In the genomic region with DNA sequence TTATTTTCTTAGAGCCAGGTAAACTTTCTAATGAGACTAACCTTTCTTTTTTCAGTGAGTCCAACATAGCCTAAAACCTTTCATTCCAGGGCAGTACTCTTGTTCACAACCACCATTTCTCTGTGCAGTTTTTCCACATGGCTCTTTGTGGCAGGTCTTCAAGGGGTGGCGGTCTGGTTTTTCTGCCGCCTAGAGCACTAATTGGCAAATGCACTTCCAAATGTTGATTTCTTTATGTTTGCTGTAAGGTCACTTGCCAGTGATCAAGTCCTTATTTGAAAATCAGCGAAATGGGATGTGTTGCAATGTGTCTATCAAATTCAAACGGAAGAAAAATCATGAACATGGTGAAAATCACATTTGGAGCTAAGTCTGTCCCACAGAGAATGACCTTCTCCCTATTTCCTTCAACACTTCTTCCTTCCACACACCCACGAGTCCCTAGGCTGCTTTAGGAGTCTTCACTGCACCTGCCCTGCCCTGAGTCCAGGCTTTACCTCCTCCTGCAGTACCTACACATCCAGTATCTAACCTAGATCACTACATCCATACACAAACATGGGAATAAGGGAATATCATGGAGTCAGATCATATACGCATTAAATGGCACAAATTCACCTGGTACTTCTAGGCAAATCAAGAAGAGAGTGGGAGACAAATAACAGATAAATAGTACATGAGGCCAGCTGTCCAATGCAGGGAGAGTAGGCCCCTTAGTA, we compare ENCODE assay signal across 12 cellular contexts. TPM values are rescaled to one million over a fixed set of nuclear protein-coding genes. Genes with fewer than 3 reads are reported as not detected.
DNase-seq lines count a peak whose midpoint lies in the region; ATAC-seq and TF ChIP-seq lines count a peak whose summit lies in the region.
"Had no signal": no experiment of that assay in that cellular context is flagged by ENCODE, and none has a peak within 500 bp of the region (broad histone marks: within the 10 kb centered on the region; RNA-seq: fewer than 3 reads in every experiment).

No MANE protein-coding gene starts in this region.

- H3K9me3 ChIP-seq in iPS-20b (ENCODE audit: insufficient read depth, low read depth, low read length) (no peaks in the 10 kb centered on the region), suprapubic skin (no peaks in the 10 kb centered on the region)
- H3K9me3 ChIP-seq: tibial nerve had no signal

- no peaks in the 10 kb centered on the region for H3K36me3 ChIP-seq in iPS-20b (ENCODE audit: insufficient read depth, low read depth, low read length)
- no peaks in the 10 kb centered on the region for H3K36me3 ChIP-seq in suprapubic skin
- H3K36me3 ChIP-seq: tibial nerve had no signal

- H3K4me1 Mint-ChIP-seq in stimulated activated naive B cell treated with anti-CD40 and anti-IgM and Interleukin-4, amounts not matched to agents 10 μg/mL and 1 μg/mL and 100 μg/mL, for 72 hours: peaks cover 8% of the 10 kb centered on the region in 2 donors
- peaks cover 8% of the 10 kb centered on the region for H3K4me1 Mint-ChIP-seq in activated CD4-positive, alpha-beta T cell treated with anti-CD3 and anti-CD28 coated beads, Interleukin-2, amount 10 ng/mL, durations not matched to agents 24 days and 14 days

- H3K4me1 ChIP-seq in iPS-20b (ENCODE audit: insufficient read depth, low read length): peaks cover 6% of the 10 kb centered on the region; the same call in 1 of the 2 replicates
- peaks cover 20% of the 10 kb centered on the region for H3K4me1 ChIP-seq in suprapubic skin

- ATAC-seq in stimulated activated naive B cell treated with anti-CD40 and anti-IgM and Interleukin-4, amounts not matched to agents 10 μg/mL and 1 μg/mL and 100 μg/mL, for 72 hours (replicated peaks): no peak

- TF ChIP-seq CTCF in astrocyte of the cerebellum (IDR thresholded peaks at IDR 0.05; ENCODE audit: low read depth, low read length, missing control alignments) (no peak), suprapubic skin (IDR thresholded peaks at IDR 0.05) (no peak)

- H3K27me3 ChIP-seq in iPS-20b (ENCODE audit: insufficient read depth, low read length): peaks cover 16% of the 10 kb centered on the region; the same call in 1 of the 2 replicates
- H3K27me3 ChIP-seq in suprapubic skin: no peaks in the 10 kb centered on the region
- H3K27me3 ChIP-seq: tibial nerve had no signal

- peak; percentile 41 for DNase-seq in NCI-H2029 treated with DMSO at 0.1 percent for 48 hours (lab: John Stamatoyannopoulos, UW)
- DNase-seq in NCI-H2029 (lab: John Stamatoyannopoulos, UW): no peak
- no peak for DNase-seq in astrocyte of the cerebellum (ENCODE audit: low read depth)
- no peak for DNase-seq in suprapubic skin (ENCODE audit: low spot score in 2 of 2)
- no peak for DNase-seq in stimulated activated naive B cell treated with anti-CD40 and anti-IgM and Interleukin-4, amounts not matched to agents 10 μg/mL and 1 μg/mL and 100 μg/mL, for 72 hours
- DNase-seq in activated CD4-positive, alpha-beta T cell treated with anti-CD3 and anti-CD28 coated beads, Interleukin-2, amount 10 ng/mL, durations not matched to agents 24 days and 14 days: no peak
- no peak for DNase-seq in CD1c-positive myeloid dendritic cell (ENCODE audit: extremely low spot score)
- DNase-seq: AML-193, hippocampal formation, MM.1S had no signal

- no peak overlapping the region for H3K9ac ChIP-seq in iPS-20b (ENCODE audit: low read depth, low read length)

- intact Hi-C loops in activated CD4-positive, alpha-beta T cell treated with anti-CD3 and anti-CD28 coated beads, Interleukin-2, amount 10 ng/mL, durations not matched to agents 24 days and 14 days (cut with micrococcal nuclease): no loop called here

- no peak overlapping the region for H3K27ac ChIP-seq in iPS-20b (ENCODE audit: low read length)
- no peak overlapping the region for H3K27ac ChIP-seq in suprapubic skin

- no peak for TF ChIP-seq EP300 in suprapubic skin (IDR thresholded peaks at IDR 0.05)

- in situ Hi-C loops in astrocyte of the cerebellum (cut with HindIII; ENCODE audit: low sequenced_read_pairs): no loop called here

- peaks cover 16 to 43% of the 10 kb centered on the region in 2 donors for H3K27me3 Mint-ChIP-seq in stimulated activated naive B cell treated with anti-CD40 and anti-IgM and Interleukin-4, amounts not matched to agents 10 μg/mL and 1 μg/mL and 100 μg/mL, for 72 hours
- peaks cover 42% of the 10 kb centered on the region for H3K27me3 Mint-ChIP-seq in activated CD4-positive, alpha-beta T cell treated with anti-CD3 and anti-CD28 coated beads, Interleukin-2, amount 10 ng/mL, durations not matched to agents 24 days and 14 days

- H3K4me3 Mint-ChIP-seq in stimulated activated naive B cell treated with anti-CD40 and anti-IgM and Interleukin-4, amounts not matched to agents 10 μg/mL and 1 μg/mL and 100 μg/mL, for 72 hours: no peak overlapping the region
- H3K4me3 Mint-ChIP-seq in activated CD4-positive, alpha-beta T cell treated with anti-CD3 and anti-CD28 coated beads, Interleukin-2, amount 10 ng/mL, durations not matched to agents 24 days and 14 days: no peak overlapping the region

- 65% methylated on average over 6 of the region's 6 CpGs for WGBS in suprapubic skin

- no peak for TF ChIP-seq POLR2A in suprapubic skin (IDR thresholded peaks at IDR 0.05)

- H3K9me3 Mint-ChIP-seq in stimulated activated naive B cell treated with anti-CD40 and anti-IgM and Interleukin-4, amounts not matched to agents 10 μg/mL and 1 μg/mL and 100 μg/mL, for 72 hours: no peaks in the 10 kb centered on the region
- H3K9me3 Mint-ChIP-seq in activated CD4-positive, alpha-beta T cell treated with anti-CD3 and anti-CD28 coated beads, Interleukin-2, amount 10 ng/mL, durations not matched to agents 24 days and 14 days: no peaks in the 10 kb centered on the region

- H3K27ac Mint-ChIP-seq in stimulated activated naive B cell treated with anti-CD40 and anti-IgM and Interleukin-4, amounts not matched to agents 10 μg/mL and 1 μg/mL and 100 μg/mL, for 72 hours: no peak overlapping the region
- H3K27ac Mint-ChIP-seq in activated CD4-positive, alpha-beta T cell treated with anti-CD3 and anti-CD28 coated beads, Interleukin-2, amount 10 ng/mL, durations not matched to agents 24 days and 14 days: no peak overlapping the region

- no peaks in the 10 kb centered on the region for H3K36me3 Mint-ChIP-seq in stimulated activated naive B cell treated with anti-CD40 and anti-IgM and Interleukin-4, amounts not matched to agents 10 μg/mL and 1 μg/mL and 100 μg/mL, for 72 hours
- H3K36me3 Mint-ChIP-seq in activated CD4-positive, alpha-beta T cell treated with anti-CD3 and anti-CD28 coated beads, Interleukin-2, amount 10 ng/mL, durations not matched to agents 24 days and 14 days (ENCODE audit: low read depth): no peaks in the 10 kb centered on the region

- peak overlapping the region; percentile 75 for H3K4me3 ChIP-seq in astrocyte of the cerebellum (ENCODE audit: low read depth, low read length)
- peak overlapping the region; percentile 98 for H3K4me3 ChIP-seq in iPS-20b (ENCODE audit: low read length)
- H3K4me3 ChIP-seq in suprapubic skin: peak overlapping the region; percentile 77

RNA-seq across cellular contexts. Expression of a gene that starts 1.9 kb away (rescaled TPM):
- 10 to 100 TPM in 2 of 4 donors, 1 to 10 TPM in 2; 8.4 to 10.9 (median 9.8) TPM for total RNA-seq in suprapubic skin
- 0.16 and 0.21 TPM in 2 replicates for total RNA-seq in activated CD4-positive, alpha-beta T cell treated with anti-CD3 and anti-CD28 coated beads, Interleukin-2, amount 10 ng/mL, durations not matched to agents 24 days and 14 days
